ENCODE assay signal across 9 cellular contexts in genomic region chr15:28935316-28935715, GRCh38.
DNase-seq lines count a peak whose midpoint lies in the region; TF ChIP-seq lines count a peak whose summit lies in the region.
"Had no signal": no experiment of that assay in that cellular context is flagged by ENCODE, and none has a peak within 500 bp of the region (broad histone marks: within the 10 kb centered on the region; RNA-seq: fewer than 3 reads in every experiment).

No MANE protein-coding gene starts in this region.

- H3K36me3 ChIP-seq in OCI-LY3 (replicated peaks; ENCODE audit: low read depth, low read length) (no peaks in the 10 kb centered on the region), MM.1S (replicated peaks; ENCODE audit: insufficient read depth, low read length) (no peaks in the 10 kb centered on the region)

- H3K27ac ChIP-seq in OCI-LY3 (ENCODE audit: low read length): no peak overlapping the region
- H3K27ac ChIP-seq in angular gyrus (ENCODE audit: low read depth, low read length): peak overlapping the region; percentile 17
- no peak overlapping the region for H3K27ac ChIP-seq in MM.1S (ENCODE audit: low read length)

- H3K9me3 ChIP-seq in OCI-LY3 (ENCODE audit: insufficient read depth, low read length) (no peaks in the 10 kb centered on the region), MM.1S (replicated peaks; ENCODE audit: insufficient read depth, low read length) (no peaks in the 10 kb centered on the region)

- H3K9ac ChIP-seq in OCI-LY3 (ENCODE audit: low read length) (peak overlapping the region; percentile 22; the same call in 1 of the 2 replicates), MM.1S (ENCODE audit: low read length) (no peak overlapping the region)

- H3K4me2 ChIP-seq in OCI-LY3 (ENCODE audit: low read length) (peak overlapping the region; percentile 71), MM.1S (ENCODE audit: low read depth, low read length) (no peak overlapping the region)

- H3F3A ChIP-seq in MM.1S (ENCODE audit: insufficient read depth, low read length): no peaks in the 10 kb centered on the region

- DNase-seq in stimulated activated CD4-positive, alpha-beta T cell treated with anti-CD3 and anti-CD28 coated beads, Interleukin-12 subunit alpha, Interleukin-12 subunit beta, amount 100 ng/mL, for 4 hours: peak; percentile 24
- DNase-seq in MM.1S (no peak), NCI-H2107 treated with DMSO at 0.1 percent for 48 hours (lab: John Stamatoyannopoulos, UW; ENCODE audit: unreplicated experiment) (no peak), NCI-H2227 treated with DMSO at 0.1 percent for 48 hours (lab: John Stamatoyannopoulos, UW) (no peak), NCI-H2227 (lab: John Stamatoyannopoulos, UW; ENCODE audit: unreplicated experiment) (no peak)
- DNase-seq: activated CD4-positive, CD25-positive, alpha-beta regulatory T cell had no signal

- no peaks in the 10 kb centered on the region for H3K9me2 ChIP-seq in MM.1S (replicated peaks; ENCODE audit: insufficient read depth, low read length)

- H4K20me1 ChIP-seq in OCI-LY3 (ENCODE audit: insufficient read depth, low read length) (no peaks in the 10 kb centered on the region), MM.1S (ENCODE audit: insufficient read depth, low read length) (no peaks in the 10 kb centered on the region)

- H3K27me3 ChIP-seq in OCI-LY3 (ENCODE audit: low read depth, low read length): no peaks in the 10 kb centered on the region
- H3K27me3 ChIP-seq in MM.1S (replicated peaks; ENCODE audit: insufficient read depth, low read length): no peaks in the 10 kb centered on the region

- peak overlapping the region; percentile 44 for H3K4me3 ChIP-seq in OCI-LY3 (ENCODE audit: low read length)
- no peak overlapping the region for H3K4me3 ChIP-seq in MM.1S (ENCODE audit: low read length)

- H3K4me1 ChIP-seq in OCI-LY3 (ENCODE audit: low read length): peaks cover 55% of the 10 kb centered on the region
- 0 out of 2 replicates have a peak, but pooled peaks cover 3% of the 10 kb centered on the region for H3K4me1 ChIP-seq in MM.1S (ENCODE audit: low read length)

- TF ChIP-seq CTCF in GM12874 (IDR thresholded peaks at IDR 0.05; ENCODE audit: insufficient read depth, low read depth, low read length): peak; percentile 47; the same call in 1 of the 2 replicates
- peak; percentile 82 for TF ChIP-seq CTCF in OCI-LY3 (IDR thresholded peaks at IDR 0.05; ENCODE audit: low read depth, low read length)
- TF ChIP-seq CTCF in MM.1S (IDR thresholded peaks at IDR 0.05; ENCODE audit: low read length): no peak

- H3K79me2 ChIP-seq in OCI-LY3 (ENCODE audit: low read length) (no peaks in the 10 kb centered on the region), MM.1S (ENCODE audit: low read length) (no peaks in the 10 kb centered on the region)

- H2AFZ ChIP-seq in OCI-LY3 (ENCODE audit: low read depth, low read length): peak overlapping the region; percentile 47; the same call in 1 of the 2 replicates
- H2AFZ ChIP-seq in MM.1S (ENCODE audit: low read length): no peak overlapping the region
